Comparison of ENCODE assay signal across 32 cellular contexts in the genomic region with DNA sequence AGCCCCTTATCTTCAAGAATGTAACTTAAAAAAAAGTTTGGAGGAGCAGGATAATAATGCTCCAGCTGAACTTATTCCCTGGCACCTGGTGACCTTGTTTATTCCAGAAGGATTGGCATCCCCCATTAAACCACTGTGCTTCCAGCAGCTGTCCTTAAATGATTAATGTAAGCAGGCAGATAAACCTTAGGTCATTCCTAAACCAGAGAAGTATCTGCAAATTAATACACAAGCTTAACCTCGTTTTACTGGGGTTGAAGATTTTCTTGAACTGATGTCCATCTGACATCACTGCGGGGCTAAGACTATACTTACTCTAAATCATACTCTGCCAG.
DNase-seq lines count a peak whose midpoint lies in the region; ATAC-seq, FAIRE-seq and TF ChIP-seq lines count a peak whose summit lies in the region.
"Had no signal": no experiment of that assay in that cellular context is flagged by ENCODE, and none has a peak within 500 bp of the region (broad histone marks: within the 10 kb centered on the region; RNA-seq: fewer than 3 reads in every experiment).

No MANE protein-coding gene starts in this region.

- ATAC-seq in pancreas (peak; percentile 43 to 69 (median 52)), HG02678 (IDR thresholded peaks at IDR 0.05; ENCODE audit: unreplicated experiment) (no peak)
- ATAC-seq: activated T-cell treated with anti-CD3 and anti-CD28 coated beads, Interleukin-2, amount 50 U/mL, for 72 hours; heart right ventricle had no signal

- TF ChIP-seq CTCF in fibroblast of villous mesenchyme (IDR thresholded peaks at IDR 0.05; ENCODE audit: insufficient read depth, low read depth, low read length) (no peak), pancreas (IDR thresholded peaks at IDR 0.05) (no peak)

- intact Hi-C loops in pancreas (cut with DNase I) = no loop called here

- no peaks in the 10 kb centered on the region for H3K9me3 ChIP-seq in pancreas
- no peaks in the 10 kb centered on the region for H3K9me3 ChIP-seq in effector memory CD4-positive, alpha-beta T cell (ENCODE audit: control insufficient read depth, low read length)
- H3K9me3 ChIP-seq: adrenal gland, heart right ventricle, Peyer's patch, prostate gland had no signal

- peak; percentile 39 for FAIRE-seq in GM19239 (lab: Jason Lieb, UNC)
- FAIRE-seq in pancreas (lab: Jason Lieb, UNC) = no peak

- H3K27me3 ChIP-seq in pancreas = no peaks in the 10 kb centered on the region
- no peaks in the 10 kb centered on the region for H3K27me3 ChIP-seq in effector memory CD4-positive, alpha-beta T cell (replicated peaks; ENCODE audit: control insufficient read depth, insufficient read depth, low read length, poor library complexity, severe bottlenecking)
- H3K27me3 ChIP-seq: adrenal gland, neural progenitor cell, Peyer's patch had no signal

- H3K27ac ChIP-seq in pancreas = peak overlapping the region in 2 of 4 donors; percentile 48 to 52
- no peak overlapping the region for H3K27ac ChIP-seq in effector memory CD4-positive, alpha-beta T cell (ENCODE audit: insufficient read depth, low read length, poor library complexity, severe bottlenecking)
- H3K27ac ChIP-seq: adrenal gland, heart right ventricle, neural progenitor cell, prostate gland had no signal

- peaks cover 13 to 16% (median 15%) of the 10 kb centered on the region in 3 donors for H3K4me1 ChIP-seq in pancreas
- H3K4me1 ChIP-seq in effector memory CD4-positive, alpha-beta T cell (ENCODE audit: control insufficient read depth, insufficient read depth, low read length, poor library complexity, severe bottlenecking) = no peaks in the 10 kb centered on the region
- H3K4me1 ChIP-seq: heart right ventricle, neural progenitor cell, prostate gland had no signal

- H3K4me3 ChIP-seq in fibroblast of villous mesenchyme (ENCODE audit: low read depth, low read length) = no peak overlapping the region
- no peak overlapping the region for H3K4me3 ChIP-seq in pancreas
- no peak overlapping the region for H3K4me3 ChIP-seq in effector memory CD4-positive, alpha-beta T cell (ENCODE audit: insufficient read depth, low read depth, low read length, poor library complexity, severe bottlenecking)
- H3K4me3 ChIP-seq: adrenal gland, heart right ventricle, neural progenitor cell, Peyer's patch, prostate gland, skin epidermis had no signal

- no peaks in the 10 kb centered on the region for H3K36me3 ChIP-seq in pancreas
- no peaks in the 10 kb centered on the region for H3K36me3 ChIP-seq in effector memory CD4-positive, alpha-beta T cell (ENCODE audit: control insufficient read depth, insufficient read depth, low read length)
- H3K36me3 ChIP-seq: adrenal gland, heart right ventricle, neural progenitor cell, Peyer's patch, prostate gland had no signal

- 6 to 8% methylated on average over 2 of the region's 2 CpGs for WGBS in pancreas, 2 donors

- DNase-seq in GM19239 (ENCODE audit: insufficient read length, low spot score) (no peak), SK-N-DZ (ENCODE audit: low spot score) (peak; percentile 15), fibroblast of villous mesenchyme (ENCODE audit: low read depth) (peak; percentile 41), pancreas (no peak), anterior cingulate cortex (lab: John Stamatoyannopoulos, UW) (no peak)
- no peak for DNase-seq in effector memory CD4-positive, alpha-beta T cell
- no peak for DNase-seq in stimulated activated CD4-positive, alpha-beta T cell treated with anti-CD3 and anti-CD28 coated beads, Interleukin-12 subunit alpha, Interleukin-12 subunit beta, amount 100 ng/mL, for 4 hours
- DNase-seq: activated B cell treated with CpG ODN at 0.5 μM for 24 hours; activated CD4-positive, alpha-beta T cell treated with anti-CD3 and anti-CD28 coated beads, Interleukin-2, amount 50 U/mL, for 1 hour; activated naive CD4-positive, alpha-beta T cell treated with Interleukin-2 at 50 U/mL for 16 hours; activated T-cell treated with anti-CD3 and anti-CD28 coated beads, Interleukin-2, amount 50 U/mL, for 72 hours; adrenal gland; CD8-positive, alpha-beta memory T cell; effector CD4-positive, alpha-beta T cell; erythroblast; foreskin fibroblast; heart right ventricle; mammary epithelial cell; NCI-H1048; NCI-H1694; NCI-H2171; NCI-H510A treated with DMSO at 0.1 percent for 48 hours; SHP77 treated with DMSO at 0.1 percent for 48 hours; stimulated activated CD4-positive, alpha-beta T cell treated with anti-CD3 and anti-CD28 coated beads, Interleukin-2, amount 100 ng/mL, for 24 hours; SW 1271; T-helper 9 cell; trophoblast cell had no signal

Comparison
In these comparisons a context has a peak if more than half of its experiments do, and no peak if none do; other contexts are left out.
1. DNase-seq: peak in SK-N-DZ (single experiment) and fibroblast of villous mesenchyme (single experiment); none in GM19239 (single experiment), pancreas (0 of 6), effector memory CD4-positive, alpha-beta T cell (0 of 3), anterior cingulate cortex (0 of 58) and stimulated activated CD4-positive, alpha-beta T cell treated with anti-CD3 and anti-CD28 coated beads, Interleukin-12 subunit alpha, Interleukin-12 subunit beta, amount 100 ng/mL, for 4 hours (single experiment).